19 cellular contexts compared by ENCODE assay signal in genomic region chr1:47561523-47562007, GRCh38.
DNase-seq lines count a peak whose midpoint lies in the region; ATAC-seq and TF ChIP-seq lines count a peak whose summit lies in the region.
"Had no signal": no experiment of that assay in that cellular context is flagged by ENCODE, and none has a peak within 500 bp of the region (broad histone marks: within the 10 kb centered on the region; RNA-seq: fewer than 3 reads in every experiment).

No MANE protein-coding gene starts in this region.

- no peak for TF ChIP-seq CTCF in heart left ventricle (IDR thresholded peaks at IDR 0.05)
- TF ChIP-seq CTCF in right atrium auricular region (IDR thresholded peaks at IDR 0.05) = no peak
- no peak for TF ChIP-seq CTCF in mammary epithelial cell (conservative IDR thresholded peaks at IDR 0.05 in 1 of 2, IDR thresholded peaks at IDR 0.05 in 1 of 2; ENCODE audit: extremely low read depth in 1 of 2, insufficient read depth in 1 of 2, low read depth in 1 of 2, low read length in 2 of 2)

- H3K4me2 ChIP-seq in mammary epithelial cell (ENCODE audit: insufficient read depth, low read depth, low read length) (peak overlapping the region; percentile 44), Karpas-422 (ENCODE audit: low read depth, low read length, poor library complexity, severe bottlenecking) (no peak overlapping the region)
- H3K4me2 ChIP-seq: A549 had no signal

- no TSS peak for BruUV-seq in mammary epithelial cell (replicated peaks; lab: Mats Ljungman, UMichigan)

- ATAC-seq in heart left ventricle = peak; percentile 53 to 82 (median 70)
- ATAC-seq: A549; activated CD4-positive, alpha-beta T cell treated with anti-CD3 and anti-CD28 coated beads for 36 hours; HepG2; naive thymus-derived CD8-positive, alpha-beta T cell; pancreas; stimulated activated memory B cell treated with anti-CD40 and anti-IgM and Interleukin-4, amounts not matched to agents 10 μg/mL and 1 μg/mL and 100 μg/mL, for 72 hours had no signal

- H3K4me3 ChIP-seq in heart left ventricle = no peak overlapping the region
- H3K4me3 ChIP-seq in right atrium auricular region = no peak overlapping the region
- H3K4me3 ChIP-seq in mammary epithelial cell (replicated peaks in 1 of 3; ENCODE audit: insufficient read depth in 1 of 3, low read depth in 2 of 3, low read length in 3 of 3) = no peak overlapping the region
- H3K4me3 ChIP-seq in skeletal muscle tissue (ENCODE audit: low read length in 3 of 3) = peak overlapping the region in 1 of 3 donors; percentile 13
- H3K4me3 ChIP-seq in Karpas-422 (ENCODE audit: low read length) = no peak overlapping the region
- H3K4me3 ChIP-seq: A549, pancreas had no signal

- no peak for TF ChIP-seq POLR2A in heart left ventricle (IDR thresholded peaks at IDR 0.05)

- H3K4me1 ChIP-seq in heart left ventricle (peaks cover 0 to 12% (median 2%) of the 10 kb centered on the region in 12 donors), right atrium auricular region (no peaks in the 10 kb centered on the region), mammary epithelial cell (ENCODE audit: insufficient read depth, low read length) (peaks cover 25% of the 10 kb centered on the region), skeletal muscle tissue (ENCODE audit: control insufficient read depth in 3 of 3, insufficient read depth in 3 of 3, low read length in 3 of 3) (peaks cover 14 to 20% (median 18%) of the 10 kb centered on the region in 3 donors), Karpas-422 (ENCODE audit: low read length) (peaks cover 19% of the 10 kb centered on the region)

- H4K20me1 ChIP-seq in mammary epithelial cell (ENCODE audit: insufficient read depth, low read length) = no peaks in the 10 kb centered on the region
- H4K20me1 ChIP-seq in Karpas-422 (ENCODE audit: insufficient read depth, low read depth, low read length) = no peaks in the 10 kb centered on the region

- in situ Hi-C loops in mammary epithelial cell (cut with MboI; ENCODE audit: low sequenced_read_pairs in 2 of 2) = no loop called here

- peaks cover 0 to 6% (median 0%) of the 10 kb centered on the region in 9 donors for H3K27me3 ChIP-seq in heart left ventricle
- peaks cover 0 to under 1% of the 10 kb centered on the region in 2 donors for H3K27me3 ChIP-seq in right atrium auricular region
- H3K27me3 ChIP-seq in mammary epithelial cell (ENCODE audit: insufficient read depth, low read length) = no peaks in the 10 kb centered on the region
- peaks cover 3 to 8% (median 5%) of the 10 kb centered on the region in 3 donors for H3K27me3 ChIP-seq in skeletal muscle tissue (ENCODE audit: control insufficient read depth in 3 of 3, insufficient read depth in 3 of 3, low read length in 3 of 3)
- H3K27me3 ChIP-seq in Karpas-422 (ENCODE audit: low read length) = no peaks in the 10 kb centered on the region
- H3K27me3 ChIP-seq: pancreas had no signal

- no peak overlapping the region for H3K9ac ChIP-seq in mammary epithelial cell (ENCODE audit: insufficient read depth, low read length)
- H3K9ac ChIP-seq in skeletal muscle tissue (ENCODE audit: low read depth in 1 of 3, low read length in 3 of 3) = no peak overlapping the region
- no peak overlapping the region for H3K9ac ChIP-seq in Karpas-422 (ENCODE audit: low read length)

- WGBS in heart left ventricle, 4 donors = 80 to 96% (median 87%) methylated on average over 2 of the region's 2 CpGs
- 11% methylated on average over 2 of the region's 2 CpGs for WGBS in mammary epithelial cell (ENCODE audit: low coverage, missing lambda C conversion rate)

- no peaks in the 10 kb centered on the region for H3K36me3 ChIP-seq in heart left ventricle
- no peaks in the 10 kb centered on the region for H3K36me3 ChIP-seq in right atrium auricular region
- no peaks in the 10 kb centered on the region for H3K36me3 ChIP-seq in mammary epithelial cell (ENCODE audit: insufficient read depth, low read length)
- no peaks in the 10 kb centered on the region for H3K36me3 ChIP-seq in skeletal muscle tissue (ENCODE audit: control insufficient read depth in 3 of 3, insufficient read depth in 3 of 3, low read length in 3 of 3)
- no peaks in the 10 kb centered on the region for H3K36me3 ChIP-seq in Karpas-422 (ENCODE audit: insufficient read depth, low read length)
- H3K36me3 ChIP-seq: pancreas had no signal

- DNase-seq in heart left ventricle (peak in 1 of 5 donors; percentile 48), right atrium auricular region (ENCODE audit: low spot score) (no peak), mammary epithelial cell (peak; percentile 86), islet precursor cell (peak; percentile 93), T-helper 9 cell (no peak), Karpas-422 (no peak), germinal center (ENCODE audit: low spot score) (no peak)
- DNase-seq: activated CD4-positive, alpha-beta T cell treated with anti-CD3 and anti-CD28 coated beads for 36 hours; activated naive CD8-positive, alpha-beta T cell treated with anti-CD3 and anti-CD28 coated beads for 36 hours; GDM1; naive thymus-derived CD8-positive, alpha-beta T cell; NCI-H2107; NCI-H510A treated with DMSO at 0.1 percent for 48 hours; pancreas; SW 1271 had no signal

- no peaks in the 10 kb centered on the region for H3K9me3 ChIP-seq in heart left ventricle
- no peaks in the 10 kb centered on the region for H3K9me3 ChIP-seq in right atrium auricular region
- no peaks in the 10 kb centered on the region for H3K9me3 ChIP-seq in mammary epithelial cell (replicated peaks; ENCODE audit: insufficient read depth, low read length)
- no peaks in the 10 kb centered on the region for H3K9me3 ChIP-seq in skeletal muscle tissue (ENCODE audit: control insufficient read depth in 3 of 3, low read length in 3 of 3)
- H3K9me3 ChIP-seq in Karpas-422 (ENCODE audit: low read length) = no peaks in the 10 kb centered on the region
- H3K9me3 ChIP-seq: A549, pancreas had no signal

- H3K79me2 ChIP-seq in mammary epithelial cell (ENCODE audit: insufficient read depth, low read length) = no peaks in the 10 kb centered on the region
- H3K79me2 ChIP-seq in Karpas-422 (ENCODE audit: low read length) = no peaks in the 10 kb centered on the region

- H3K27ac ChIP-seq in heart left ventricle (no peak overlapping the region), right atrium auricular region (no peak overlapping the region), mammary epithelial cell (ENCODE audit: insufficient read depth, low read depth, low read length) (peak overlapping the region; percentile 5), skeletal muscle tissue (ENCODE audit: low read depth, low read length) (peak overlapping the region; percentile 36), Karpas-422 (ENCODE audit: low read length) (no peak overlapping the region)
- H3K27ac ChIP-seq: A549, pancreas had no signal

- H2AFZ ChIP-seq in mammary epithelial cell (ENCODE audit: low read depth, low read length) = peak overlapping the region; percentile 15
- H2AFZ ChIP-seq in Karpas-422 (ENCODE audit: low read length) = no peak overlapping the region

- H3K9me2 ChIP-seq in Karpas-422 (replicated peaks; ENCODE audit: insufficient read depth, low read length) = no peaks in the 10 kb centered on the region

- intact Hi-C loops in heart left ventricle (cut with DNase I) (no loop called here), mammary epithelial cell (cut with micrococcal nuclease) (loop anchor here (2.0 kb wide), 1 partner anchor 125 kb away; no protein-coding TSS in a partner anchor)

- dilution Hi-C loops in mammary epithelial cell (cut with HindIII; ENCODE audit: low sequenced_read_pairs) = no loop called here

- CTCF ChIA-PET in mammary epithelial cell (lab: Charles Lee; ENCODE audit: low non-redundant PET) = interaction anchor here (1.0 kb wide), 1 partner anchor 8 kb away, joined by 8 read pairs; no protein-coding TSS in a partner anchor

Comparison
In these comparisons a context has a peak if more than half of its experiments do, and no peak if none do; other contexts are left out.
1. DNase-seq: peak in mammary epithelial cell (single experiment) and islet precursor cell (single experiment); none in right atrium auricular region (single experiment), T-helper 9 cell (single experiment), Karpas-422 (single experiment) and germinal center (single experiment).
2. H3K27ac ChIP-seq: peak in mammary epithelial cell (single experiment) and skeletal muscle tissue (single experiment); none in heart left ventricle (0 of 12), right atrium auricular region (0 of 2) and Karpas-422 (single experiment).